ENCODE assay signal across 11 cellular contexts in genomic region chr18:11259421-11259820, GRCh38.
DNase-seq lines count a peak whose midpoint lies in the region; ATAC-seq and TF ChIP-seq lines count a peak whose summit lies in the region.
"Had no signal": no experiment of that assay in that cellular context is flagged by ENCODE, and none has a peak within 500 bp of the region (broad histone marks: within the 10 kb centered on the region; RNA-seq: fewer than 3 reads in every experiment).

No MANE protein-coding gene starts in this region.

- H3K4me1 ChIP-seq in right lobe of liver = peaks cover 0 to 10% (median 0%) of the 10 kb centered on the region in 4 donors
- H3K4me1 ChIP-seq in transverse colon = no peaks in the 10 kb centered on the region
- H3K4me1 ChIP-seq in vagina = no peaks in the 10 kb centered on the region

- TF ChIP-seq CTCF in choroid plexus epithelial cell (conservative IDR thresholded peaks at IDR 0.05; ENCODE audit: low read depth, low read length) (no peak), right lobe of liver (IDR thresholded peaks at IDR 0.05) (no peak), transverse colon (IDR thresholded peaks at IDR 0.05) (no peak), vagina (IDR thresholded peaks at IDR 0.05) (no peak)

- H3K36me3 ChIP-seq in right lobe of liver (no peaks in the 10 kb centered on the region), transverse colon (no peaks in the 10 kb centered on the region), vagina (no peaks in the 10 kb centered on the region)

- peak; percentile 79 to 83 (median 80) for ATAC-seq in right lobe of liver
- no peak for ATAC-seq in HG02885 (IDR thresholded peaks at IDR 0.05; ENCODE audit: poor library complexity, unreplicated experiment)
- no peak for ATAC-seq in HG02938 (IDR thresholded peaks at IDR 0.05; ENCODE audit: unreplicated experiment)
- ATAC-seq: body of pancreas had no signal

- WGBS in right lobe of liver (ENCODE audit: insufficient coverage, low coverage, low lambda C conversion rate, missing lambda C conversion rate) = 41% methylated on average over 8 of the region's 8 CpGs
- 52 to 55% methylated on average over 3 to 8 of the region's 8 CpGs for WGBS in transverse colon (ENCODE audit: low coverage in 1 of 2), 2 donors

- intact Hi-C loops in right lobe of liver (cut with DNase I) (no loop called here), transverse colon (cut with DNase I; ENCODE audit: low total_unique reads) (no loop called here), vagina (cut with DNase I) (no loop called here)

- peak; percentile 2 for DNase-seq in LoVo (ENCODE audit: low spot score)
- peak; percentile 17 for DNase-seq in choroid plexus epithelial cell (ENCODE audit: low read depth)
- peak in 2 of 3 donors; percentile 37 to 68 for DNase-seq in right lobe of liver
- DNase-seq in transverse colon = peak; percentile 19
- DNase-seq in vagina (ENCODE audit: extremely low spot score in 2 of 2) = no peak
- DNase-seq: activated CD4-positive, alpha-beta T cell treated with anti-CD3 and anti-CD28 coated beads for 48 hours; NCI-H1417 treated with DMSO at 0.1 percent for 48 hours; NCI-H524 treated with DMSO at 0.1 percent for 48 hours had no signal

- H3K27ac ChIP-seq in right lobe of liver = no peak overlapping the region
- no peak overlapping the region for H3K27ac ChIP-seq in transverse colon
- no peak overlapping the region for H3K27ac ChIP-seq in vagina
- H3K27ac ChIP-seq: body of pancreas had no signal

- H3K9me3 ChIP-seq in right lobe of liver (no peaks in the 10 kb centered on the region), transverse colon (peaks cover 4 to 7% of the 10 kb centered on the region in 2 donors), vagina (no peaks in the 10 kb centered on the region)

- peak overlapping the region; percentile 34 for H3K4me3 ChIP-seq in choroid plexus epithelial cell (ENCODE audit: low read depth, low read length)
- no peak overlapping the region for H3K4me3 ChIP-seq in right lobe of liver
- no peak overlapping the region for H3K4me3 ChIP-seq in transverse colon
- H3K4me3 ChIP-seq in vagina = no peak overlapping the region
- H3K4me3 ChIP-seq: body of pancreas had no signal

- no peak for TF ChIP-seq EP300 in transverse colon (IDR thresholded peaks at IDR 0.05; ENCODE audit: low read depth)

- no peak for TF ChIP-seq POLR2A in right lobe of liver (IDR thresholded peaks at IDR 0.05)
- TF ChIP-seq POLR2A in transverse colon (IDR thresholded peaks at IDR 0.05) = no peak
- TF ChIP-seq POLR2A in vagina (IDR thresholded peaks at IDR 0.05) = no peak

- H3K27me3 ChIP-seq in right lobe of liver (no peaks in the 10 kb centered on the region), transverse colon (no peaks in the 10 kb centered on the region), vagina (no peaks in the 10 kb centered on the region)
- H3K27me3 ChIP-seq: body of pancreas had no signal

- in situ Hi-C loops in transverse colon (cut with MboI; ENCODE audit: low pct_ligation_motif_present in 1 of 4, low pct_unique_long_range_greater_than_20kb in 1 of 4, low sequenced_read_pairs in 3 of 4) = no loop called here

Comparison
In these comparisons a context has a peak if more than half of its experiments do, and no peak if none do; other contexts are left out.
1. DNase-seq: peak in LoVo (single experiment), choroid plexus epithelial cell (single experiment), right lobe of liver (2 of 3) and transverse colon (single experiment); none in vagina (0 of 2).
2. ATAC-seq: peak in right lobe of liver (4 of 4); none in HG02885 (single experiment) and HG02938 (single experiment).